In genomic region chr17:81921531-81921862, GRCh38 we compare ENCODE assay signal across 19 cellular contexts. TPM values are rescaled to one million over a fixed set of nuclear protein-coding genes. Genes with fewer than 3 reads are reported as not detected.
"Had no signal": no experiment of that assay in that cellular context is flagged by ENCODE, and none has a peak within 500 bp of the region (broad histone marks: within the 10 kb centered on the region; RNA-seq: fewer than 3 reads in every experiment).

No MANE protein-coding gene starts in this region.

- H3K9me3 Mint-ChIP-seq: naive B cell had no signal

- H3K4me3 Mint-ChIP-seq: activated naive CD8-positive, alpha-beta T cell had no signal

- H3K27ac Mint-ChIP-seq: activated naive CD8-positive, alpha-beta T cell had no signal

- H3K36me3 Mint-ChIP-seq: naive B cell had no signal

- DNase-seq: activated CD4-positive, alpha-beta T cell treated with anti-CD3 and anti-CD28 coated beads, Interleukin-2, amount 50 U/mL, for 1 hour; activated CD8-positive, alpha-beta memory T cell treated with anti-CD3 and anti-CD28 coated beads for 24 hours; activated gamma-delta T cell treated with Interleukin-2 at 50 U/mL for 16 hours; amniotic stem cell; body of pancreas; cerebellar nuclear complex; effector memory CD4-positive, alpha-beta T cell; islet precursor cell; naive B cell; retina; stimulated activated CD4-positive, alpha-beta T cell treated with anti-CD3 and anti-CD28 coated beads, Interleukin-15, amount 100 ng/mL, for 24 hours; stimulated activated CD4-positive, alpha-beta T cell treated with anti-CD3 and anti-CD28 coated beads, Interleukin-4, amount 100 ng/mL, for 1 hour; stimulated activated naive CD4-positive, alpha-beta T cell; T-helper 9 cell; transverse colon had no signal

- ATAC-seq: activated CD4-positive, CD25-positive, alpha-beta regulatory T cell treated with anti-CD3 and anti-CD28 coated beads, Interleukin-2, amount 50 U/mL, for 24 hours; body of pancreas; left lobe of liver had no signal

- H3K4me3 ChIP-seq: body of pancreas, transverse colon had no signal

- H3K27me3 ChIP-seq: body of pancreas, transverse colon had no signal

- H3K27me3 Mint-ChIP-seq: activated naive CD8-positive, alpha-beta T cell; naive B cell had no signal

- H3K9me3 ChIP-seq: body of pancreas, transverse colon had no signal

RNA-seq across cellular contexts. Expression of gene NPB, which starts 19.5 kb away (rescaled TPM):
- total RNA-seq: lung microvascular endothelial cell had no signal
